In the genomic region with DNA sequence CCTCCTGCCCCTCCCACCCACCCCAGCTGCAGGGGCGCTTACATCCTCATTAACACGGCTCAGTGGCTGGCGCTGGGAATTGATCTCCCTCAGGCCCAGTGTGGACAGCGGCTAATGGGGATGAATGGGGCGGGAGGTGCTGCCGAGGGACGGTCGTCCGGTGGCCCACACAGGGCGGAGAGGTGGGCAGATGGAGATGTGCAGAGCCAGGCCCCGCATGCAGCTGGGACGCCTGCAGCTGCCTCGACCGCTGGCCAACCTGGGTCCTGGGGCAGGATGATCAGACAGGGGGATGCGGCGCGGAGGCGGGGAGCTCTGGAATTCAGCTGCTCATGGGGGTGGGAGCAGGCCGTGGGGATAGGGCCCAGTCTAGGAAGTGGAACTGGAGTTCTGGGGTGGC, we compare ENCODE assay signal across 1 cellular context.
A peak's percentile ranks its signal among the peaks of the same experiment; 100 is the strongest.
TF ChIP-seq lines count a peak whose summit lies in the region.

No MANE protein-coding gene starts in this region.

TF ChIP-seq in H1, 55 proteins besides CTCF, POLR2A, EP300 and RAD21:
- no peak for TF ChIP-seq NRF1 (IDR thresholded peaks at IDR 0.05; ENCODE audit: low read depth, low read length)
- TF ChIP-seq, protein P1, sequence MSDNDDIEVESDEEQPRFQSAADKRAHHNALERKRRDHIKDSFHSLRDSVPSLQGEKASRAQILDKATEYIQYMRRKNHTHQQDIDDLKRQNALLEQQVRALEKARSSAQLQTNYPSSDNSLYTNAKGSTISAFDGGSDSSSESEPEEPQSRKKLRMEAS (IDR thresholded peaks at IDR 0.05) = 0 out of 2 replicates have a peak, but pooled peaks have one; percentile 2
- TF ChIP-seq, protein P2, sequence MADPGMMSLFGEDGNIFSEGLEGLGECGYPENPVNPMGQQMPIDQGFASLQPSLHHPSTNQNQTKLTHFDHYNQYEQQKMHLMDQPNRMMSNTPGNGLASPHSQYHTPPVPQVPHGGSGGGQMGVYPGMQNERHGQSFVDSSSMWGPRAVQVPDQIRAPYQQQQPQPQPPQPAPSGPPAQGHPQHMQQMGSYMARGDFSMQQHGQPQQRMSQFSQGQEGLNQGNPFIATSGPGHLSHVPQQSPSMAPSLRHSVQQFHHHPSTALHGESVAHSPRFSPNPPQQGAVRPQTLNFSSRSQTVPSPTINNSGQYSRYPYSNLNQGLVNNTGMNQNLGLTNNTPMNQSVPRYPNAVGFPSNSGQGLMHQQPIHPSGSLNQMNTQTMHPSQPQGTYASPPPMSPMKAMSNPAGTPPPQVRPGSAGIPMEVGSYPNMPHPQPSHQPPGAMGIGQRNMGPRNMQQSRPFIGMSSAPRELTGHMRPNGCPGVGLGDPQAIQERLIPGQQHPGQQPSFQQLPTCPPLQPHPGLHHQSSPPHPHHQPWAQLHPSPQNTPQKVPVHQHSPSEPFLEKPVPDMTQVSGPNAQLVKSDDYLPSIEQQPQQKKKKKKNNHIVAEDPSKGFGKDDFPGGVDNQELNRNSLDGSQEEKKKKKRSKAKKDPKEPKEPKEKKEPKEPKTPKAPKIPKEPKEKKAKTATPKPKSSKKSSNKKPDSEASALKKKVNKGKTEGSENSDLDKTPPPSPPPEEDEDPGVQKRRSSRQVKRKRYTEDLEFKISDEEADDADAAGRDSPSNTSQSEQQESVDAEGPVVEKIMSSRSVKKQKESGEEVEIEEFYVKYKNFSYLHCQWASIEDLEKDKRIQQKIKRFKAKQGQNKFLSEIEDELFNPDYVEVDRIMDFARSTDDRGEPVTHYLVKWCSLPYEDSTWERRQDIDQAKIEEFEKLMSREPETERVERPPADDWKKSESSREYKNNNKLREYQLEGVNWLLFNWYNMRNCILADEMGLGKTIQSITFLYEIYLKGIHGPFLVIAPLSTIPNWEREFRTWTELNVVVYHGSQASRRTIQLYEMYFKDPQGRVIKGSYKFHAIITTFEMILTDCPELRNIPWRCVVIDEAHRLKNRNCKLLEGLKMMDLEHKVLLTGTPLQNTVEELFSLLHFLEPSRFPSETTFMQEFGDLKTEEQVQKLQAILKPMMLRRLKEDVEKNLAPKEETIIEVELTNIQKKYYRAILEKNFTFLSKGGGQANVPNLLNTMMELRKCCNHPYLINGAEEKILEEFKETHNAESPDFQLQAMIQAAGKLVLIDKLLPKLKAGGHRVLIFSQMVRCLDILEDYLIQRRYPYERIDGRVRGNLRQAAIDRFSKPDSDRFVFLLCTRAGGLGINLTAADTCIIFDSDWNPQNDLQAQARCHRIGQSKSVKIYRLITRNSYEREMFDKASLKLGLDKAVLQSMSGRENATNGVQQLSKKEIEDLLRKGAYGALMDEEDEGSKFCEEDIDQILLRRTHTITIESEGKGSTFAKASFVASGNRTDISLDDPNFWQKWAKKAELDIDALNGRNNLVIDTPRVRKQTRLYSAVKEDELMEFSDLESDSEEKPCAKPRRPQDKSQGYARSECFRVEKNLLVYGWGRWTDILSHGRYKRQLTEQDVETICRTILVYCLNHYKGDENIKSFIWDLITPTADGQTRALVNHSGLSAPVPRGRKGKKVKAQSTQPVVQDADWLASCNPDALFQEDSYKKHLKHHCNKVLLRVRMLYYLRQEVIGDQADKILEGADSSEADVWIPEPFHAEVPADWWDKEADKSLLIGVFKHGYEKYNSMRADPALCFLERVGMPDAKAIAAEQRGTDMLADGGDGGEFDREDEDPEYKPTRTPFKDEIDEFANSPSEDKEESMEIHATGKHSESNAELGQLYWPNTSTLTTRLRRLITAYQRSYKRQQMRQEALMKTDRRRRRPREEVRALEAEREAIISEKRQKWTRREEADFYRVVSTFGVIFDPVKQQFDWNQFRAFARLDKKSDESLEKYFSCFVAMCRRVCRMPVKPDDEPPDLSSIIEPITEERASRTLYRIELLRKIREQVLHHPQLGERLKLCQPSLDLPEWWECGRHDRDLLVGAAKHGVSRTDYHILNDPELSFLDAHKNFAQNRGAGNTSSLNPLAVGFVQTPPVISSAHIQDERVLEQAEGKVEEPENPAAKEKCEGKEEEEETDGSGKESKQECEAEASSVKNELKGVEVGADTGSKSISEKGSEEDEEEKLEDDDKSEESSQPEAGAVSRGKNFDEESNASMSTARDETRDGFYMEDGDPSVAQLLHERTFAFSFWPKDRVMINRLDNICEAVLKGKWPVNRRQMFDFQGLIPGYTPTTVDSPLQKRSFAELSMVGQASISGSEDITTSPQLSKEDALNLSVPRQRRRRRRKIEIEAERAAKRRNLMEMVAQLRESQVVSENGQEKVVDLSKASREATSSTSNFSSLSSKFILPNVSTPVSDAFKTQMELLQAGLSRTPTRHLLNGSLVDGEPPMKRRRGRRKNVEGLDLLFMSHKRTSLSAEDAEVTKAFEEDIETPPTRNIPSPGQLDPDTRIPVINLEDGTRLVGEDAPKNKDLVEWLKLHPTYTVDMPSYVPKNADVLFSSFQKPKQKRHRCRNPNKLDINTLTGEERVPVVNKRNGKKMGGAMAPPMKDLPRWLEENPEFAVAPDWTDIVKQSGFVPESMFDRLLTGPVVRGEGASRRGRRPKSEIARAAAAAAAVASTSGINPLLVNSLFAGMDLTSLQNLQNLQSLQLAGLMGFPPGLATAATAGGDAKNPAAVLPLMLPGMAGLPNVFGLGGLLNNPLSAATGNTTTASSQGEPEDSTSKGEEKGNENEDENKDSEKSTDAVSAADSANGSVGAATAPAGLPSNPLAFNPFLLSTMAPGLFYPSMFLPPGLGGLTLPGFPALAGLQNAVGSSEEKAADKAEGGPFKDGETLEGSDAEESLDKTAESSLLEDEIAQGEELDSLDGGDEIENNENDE (IDR thresholded peaks at IDR 0.05; ENCODE audit: insufficient replicate concordance, low read length) = no peak
TF ChIP-seq in H1: peak in this region for 1.
